9 cellular contexts compared by ENCODE assay signal in the genomic region with DNA sequence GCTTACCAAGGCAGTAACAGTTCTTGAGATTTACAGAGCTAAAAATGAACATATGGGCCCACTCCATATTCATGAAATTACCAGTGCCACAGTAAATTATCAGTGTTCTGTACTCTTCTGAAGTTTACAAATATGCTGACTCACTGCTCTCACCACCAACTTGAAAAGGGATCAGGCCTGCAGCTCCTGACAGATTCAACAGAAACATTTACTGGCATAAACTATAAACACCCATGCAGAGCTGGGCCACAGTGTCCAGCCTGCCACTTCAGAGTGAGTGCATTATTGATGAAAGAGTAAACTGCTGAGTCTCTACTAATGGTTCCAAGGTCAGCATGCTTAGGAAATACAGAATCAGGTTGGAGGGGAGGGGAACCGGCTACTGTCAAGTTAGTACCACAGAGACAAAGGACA.
DNase-seq lines count a peak whose midpoint lies in the region; ATAC-seq and TF ChIP-seq lines count a peak whose summit lies in the region.
"Had no signal": no experiment of that assay in that cellular context is flagged by ENCODE, and none has a peak within 500 bp of the region (broad histone marks: within the 10 kb centered on the region; RNA-seq: fewer than 3 reads in every experiment).

No MANE protein-coding gene starts in this region.

- no peaks in the 10 kb centered on the region for H4K20me1 ChIP-seq in PC-3 (ENCODE audit: low read length)
- no peaks in the 10 kb centered on the region for H4K20me1 ChIP-seq in neural progenitor cell (ENCODE audit: low read depth)

- no peak for TF ChIP-seq POLR2A in esophagus muscularis mucosa (IDR thresholded peaks at IDR 0.05; ENCODE audit: low read depth)

- H3K36me3 ChIP-seq in PC-3 (ENCODE audit: low read depth, low read length) = peaks cover 25% of the 10 kb centered on the region
- H3K36me3 ChIP-seq in esophagus muscularis mucosa = peaks cover 0 to 10% (median 3%) of the 10 kb centered on the region in 4 donors
- no peaks in the 10 kb centered on the region for H3K36me3 ChIP-seq in neural progenitor cell
- peaks cover 33% of the 10 kb centered on the region for H3K36me3 ChIP-seq in HAP-1 (replicated peaks)

- DNase-seq in DMS53 treated with DMSO at 0.1 percent for 48 hours (lab: John Stamatoyannopoulos, UW; ENCODE audit: unreplicated experiment) (peak; percentile 6), PC-3 (peak; percentile 49), esophagus muscularis mucosa (ENCODE audit: extremely low spot score) (no peak), neural progenitor cell (ENCODE audit: low spot score) (no peak), HAP-1 (ENCODE audit: low spot score in 2 of 2) (no peak)
- DNase-seq: activated T-cell treated with anti-CD3 and anti-CD28 coated beads, Interleukin-2, amount 50 U/mL, for 4 hours had no signal

- TF ChIP-seq CTCF in PC-3 (conservative IDR thresholded peaks at IDR 0.05; ENCODE audit: low read depth, low read length) = no peak
- no peak for TF ChIP-seq CTCF in esophagus muscularis mucosa (IDR thresholded peaks at IDR 0.05)
- no peak for TF ChIP-seq CTCF in neural progenitor cell (IDR thresholded peaks at IDR 0.05)

- intact Hi-C loops in PC-3 (cut with micrococcal nuclease) = loop anchor here (10.0 kb wide), 1 partner anchor 518 kb away; no protein-coding TSS in a partner anchor
- intact Hi-C loops in esophagus muscularis mucosa (cut with DNase I) = no loop called here

- no peaks in the 10 kb centered on the region for H3K27me3 ChIP-seq in PC-3 (ENCODE audit: low read length)
- H3K27me3 ChIP-seq in esophagus muscularis mucosa = no peaks in the 10 kb centered on the region
- no peaks in the 10 kb centered on the region for H3K27me3 ChIP-seq in neural progenitor cell
- H3K27me3 ChIP-seq in HAP-1 (ENCODE audit: low read depth) = no peaks in the 10 kb centered on the region

- H3K9ac ChIP-seq in PC-3 (ENCODE audit: low read length) = peak overlapping the region; percentile 70
- no peak overlapping the region for H3K9ac ChIP-seq in neural progenitor cell

- in situ Hi-C loops in HAP-1 (cut with MboI; ENCODE audit: low sequenced_read_pairs) = loop anchor here (25.0 kb wide), 1 partner anchor 260 kb away; a partner anchor contains a TSS

- no peaks in the 10 kb centered on the region for H3K27me3 Mint-ChIP-seq in neural progenitor cell (ENCODE audit: insufficient read depth, low read depth)

- peaks cover 5% of the 10 kb centered on the region for H3F3A ChIP-seq in PC-3 (ENCODE audit: low read length, unreplicated experiment)
- H3F3A ChIP-seq in neural progenitor cell (ENCODE audit: low read depth) = peaks cover 38% of the 10 kb centered on the region

- 43% methylated on average over 1 of the region's 1 CpG for WGBS in esophagus muscularis mucosa

- no peaks in the 10 kb centered on the region for H3K9me3 Mint-ChIP-seq in neural progenitor cell
- H3K9me3 Mint-ChIP-seq: activated T-cell treated with anti-CD3 and anti-CD28 coated beads, Interleukin-2, amount 50 U/mL, for 4 hours had no signal

- POLR2A ChIA-PET in PC-3 (lab: Charles Lee; ENCODE audit: unreplicated experiment) = no interaction called here

- H3K36me3 Mint-ChIP-seq in neural progenitor cell = peaks cover 13% of the 10 kb centered on the region

- peak overlapping the region; percentile 50 for H3K27ac Mint-ChIP-seq in neural progenitor cell

- ATAC-seq in PC-3 = peak; percentile 56
- ATAC-seq in HG03469 (IDR thresholded peaks at IDR 0.05; ENCODE audit: unreplicated experiment) = no peak
- no peak for ATAC-seq in HG03139 (IDR thresholded peaks at IDR 0.05; ENCODE audit: unreplicated experiment)
- ATAC-seq in GM21825 (IDR thresholded peaks at IDR 0.05; ENCODE audit: unreplicated experiment) = no peak

- H3K4me3 ChIP-seq in PC-3 (ENCODE audit: low read length) = peak overlapping the region; percentile 14; the same call in 1 of the 2 replicates
- H3K4me3 ChIP-seq in esophagus muscularis mucosa = no peak overlapping the region
- no peak overlapping the region for H3K4me3 ChIP-seq in neural progenitor cell
- H3K4me3 ChIP-seq in HAP-1 = no peak overlapping the region

- H3K79me2 ChIP-seq in PC-3 (ENCODE audit: low read length) (peaks cover 7% of the 10 kb centered on the region; the same call in 1 of the 2 replicates), neural progenitor cell (ENCODE audit: low read depth) (peaks cover 9% of the 10 kb centered on the region)

- no TSS peak for BruUV-seq in PC-3 (replicated peaks; lab: Mats Ljungman, UMichigan)

- H3K4me1 Mint-ChIP-seq in neural progenitor cell = peaks cover 69% of the 10 kb centered on the region

- H3K4me1 ChIP-seq in PC-3 (ENCODE audit: insufficient read depth, low read length) (peaks cover 63% of the 10 kb centered on the region), esophagus muscularis mucosa (peaks cover 19 to 82% (median 80%) of the 10 kb centered on the region in 4 donors), neural progenitor cell (peaks cover 75% of the 10 kb centered on the region), HAP-1 (no peaks in the 10 kb centered on the region)

- H3K4me3 Mint-ChIP-seq in neural progenitor cell = no peak overlapping the region
- H3K4me3 Mint-ChIP-seq: activated T-cell treated with anti-CD3 and anti-CD28 coated beads, Interleukin-2, amount 50 U/mL, for 4 hours had no signal

- peak overlapping the region; percentile 70 for H3K4me2 ChIP-seq in PC-3 (ENCODE audit: low read length)
- no peak overlapping the region for H3K4me2 ChIP-seq in neural progenitor cell

- H3K9me2 ChIP-seq in PC-3 (replicated peaks; ENCODE audit: low read length) = no peaks in the 10 kb centered on the region

- peak; percentile 63 for TF ChIP-seq EP300 in esophagus muscularis mucosa (IDR thresholded peaks at IDR 0.05)

- H3K27ac ChIP-seq in PC-3 (ENCODE audit: low read length) (peak overlapping the region; percentile 95), esophagus muscularis mucosa (replicated peaks in 1 of 4) (peak overlapping the region; percentile 32 to 79 (median 54)), neural progenitor cell (no peak overlapping the region)

- CTCF ChIA-PET in PC-3 (lab: Charles Lee) = interaction anchor here (0.7 kb wide), 2 partner anchors 254 to 255 kb away, joined by 3 to 4 read pairs; no protein-coding TSS in a partner anchor

- H3K9me3 ChIP-seq in PC-3 (ENCODE audit: low read length) (no peaks in the 10 kb centered on the region), esophagus muscularis mucosa (no peaks in the 10 kb centered on the region), neural progenitor cell (ENCODE audit: low read depth) (no peaks in the 10 kb centered on the region), HAP-1 (no peaks in the 10 kb centered on the region)

- H2AFZ ChIP-seq in PC-3 (ENCODE audit: low read length) (no peak overlapping the region), neural progenitor cell (replicated peaks) (no peak overlapping the region)

Comparison
In these comparisons a context has a peak if more than half of its experiments do, and no peak if none do; other contexts are left out.
1. DNase-seq: peak in DMS53 treated with DMSO at 0.1 percent for 48 hours (single experiment) and PC-3 (single experiment); none in esophagus muscularis mucosa (single experiment), neural progenitor cell (single experiment) and HAP-1 (0 of 2).